ENCODE assay signal across 2 cellular contexts in genomic region chr16:89687092-89687940, GRCh38.
TF ChIP-seq lines count a peak whose summit lies in the region.

No MANE protein-coding gene starts in this region.

TF ChIP-seq in SK-N-SH, 30 proteins besides CTCF, POLR2A, EP300 and RAD21 (continued from another document):
- TF ChIP-seq USF1 (IDR thresholded peaks at IDR 0.05; ENCODE audit: borderline replicate concordance, low read depth) (no peak), MAX (IDR thresholded peaks at IDR 0.05; ENCODE audit: low read depth) (peak; percentile 54; the same call in 1 of the 2 replicates)

TF ChIP-seq in neural cell, 6 proteins besides CTCF, POLR2A, EP300 and RAD21 (continued from another document):
- no peak for TF ChIP-seq REST (IDR thresholded peaks at IDR 0.05; ENCODE audit: borderline replicate concordance)
- TF ChIP-seq POLR2AphosphoS5 (IDR thresholded peaks at IDR 0.05), result no peak
- TF ChIP-seq MXI1 (conservative IDR thresholded peaks at IDR 0.05; ENCODE audit: poor library complexity, severe bottlenecking), result no peak
